In genomic region chr3:65181397-65181871, GRCh38 we compare ENCODE assay signal across 13 cellular contexts.
DNase-seq lines count a peak whose midpoint lies in the region; ATAC-seq and TF ChIP-seq lines count a peak whose summit lies in the region.
"Had no signal": no experiment of that assay in that cellular context is flagged by ENCODE, and none has a peak within 500 bp of the region (broad histone marks: within the 10 kb centered on the region; RNA-seq: fewer than 3 reads in every experiment).

No MANE protein-coding gene starts in this region.

- in situ Hi-C loops in GM13976 (cut with MboI; ENCODE audit: low sequenced_read_pairs, unreplicated experiment), result no loop called here

- TF ChIP-seq POLR2A in heart left ventricle (IDR thresholded peaks at IDR 0.05) (no peak), GM18505 (IDR thresholded peaks at IDR 0.05; ENCODE audit: borderline replicate concordance, extremely low read depth, insufficient read depth, insufficient read length) (no peak)

- ATAC-seq in heart left ventricle, result peak; percentile 53 to 73 (median 68)
- ATAC-seq in psoas muscle, result peak in 3 of 4 donors; percentile 44 to 77 (median 60)
- ATAC-seq in aorta (ENCODE audit: low FRiP score), result peak; percentile 46
- no peak for ATAC-seq in GM18505 (IDR thresholded peaks at IDR 0.05; ENCODE audit: unreplicated experiment)
- no peak for ATAC-seq in GM19351 (IDR thresholded peaks at IDR 0.05; ENCODE audit: unreplicated experiment)
- ATAC-seq: stimulated activated naive B cell treated with anti-CD40 and anti-IgM and Interleukin-4, amounts not matched to agents 10 μg/mL and 1 μg/mL and 100 μg/mL, for 72 hours had no signal

- H3K9me3 ChIP-seq in heart left ventricle (peaks cover 0 to 4% (median 0%) of the 10 kb centered on the region in 12 donors), psoas muscle (no peaks in the 10 kb centered on the region), aorta (ENCODE audit: control insufficient read depth, low read length) (no peaks in the 10 kb centered on the region)

- TF ChIP-seq CTCF in cardiac fibroblast (IDR thresholded peaks at IDR 0.05; ENCODE audit: low read depth, low read length) (no peak), heart left ventricle (IDR thresholded peaks at IDR 0.05) (no peak), psoas muscle (IDR thresholded peaks at IDR 0.05) (no peak), GM13976 (IDR thresholded peaks at IDR 0.05; ENCODE audit: borderline replicate concordance, control extremely low read depth, extremely low read depth, insufficient read depth, missing control alignments) (no peak)

- intact Hi-C loops in heart left ventricle (cut with DNase I), result no loop called here
- intact Hi-C loops in psoas muscle (cut with DNase I), result no loop called here
- intact Hi-C loops in aorta (cut with DNase I), result no loop called here

- H3K36me3 ChIP-seq in heart left ventricle, result no peaks in the 10 kb centered on the region
- no peaks in the 10 kb centered on the region for H3K36me3 ChIP-seq in psoas muscle (ENCODE audit: insufficient read depth in 1 of 2, low read depth in 1 of 2)
- H3K36me3 ChIP-seq in aorta (ENCODE audit: control insufficient read depth in 1 of 2, insufficient read depth in 2 of 2, low read length in 1 of 2), result no peaks in the 10 kb centered on the region

- H3K4me1 ChIP-seq in heart left ventricle, result peaks cover 0 to 33% (median 13%) of the 10 kb centered on the region in 12 donors
- H3K4me1 ChIP-seq in psoas muscle, result no peaks in the 10 kb centered on the region
- H3K4me1 ChIP-seq in aorta (ENCODE audit: control insufficient read depth in 1 of 2, insufficient read depth in 2 of 2, low read length in 2 of 2), result peaks cover 0 to 5% of the 10 kb centered on the region in 2 donors

- peak; percentile 53 to 57 for DNase-seq in cardiac fibroblast (ENCODE audit: low read depth in 2 of 2)
- DNase-seq in heart left ventricle, result peak in 3 of 5 donors; percentile 25 to 45 (median 34)
- DNase-seq in psoas muscle, result peak; percentile 14 to 52
- no peak for DNase-seq in aorta
- no peak for DNase-seq in GM13976 (ENCODE audit: low spot score)
- DNase-seq: activated CD8-positive, alpha-beta memory T cell treated with anti-CD3 and anti-CD28 coated beads, Interleukin-2, amount 50 U/mL, for 48 hours; activated naive CD4-positive, alpha-beta T cell treated with anti-CD3 and anti-CD28 coated beads, Interleukin-2, amount 10 ng/mL, durations not matched to agents 7 days and 5 days; NCI-H1417; SHP77 treated with DMSO at 0.1 percent for 48 hours; stimulated activated naive B cell treated with anti-CD40 and anti-IgM and Interleukin-4, amounts not matched to agents 10 μg/mL and 1 μg/mL and 100 μg/mL, for 72 hours had no signal

- WGBS in heart left ventricle, 4 donors, result 27 to 43% (median 33%) methylated on average over 6 of the region's 6 CpGs
- 20 to 35% (median 22%) methylated on average over 6 of the region's 6 CpGs for WGBS in psoas muscle, 3 donors
- WGBS in aorta, 2 donors, result 23 to 27% methylated on average over 6 of the region's 6 CpGs

- peak overlapping the region in 11 of 12 donors; percentile 27 to 71 (median 57) for H3K27ac ChIP-seq in heart left ventricle
- peak overlapping the region; percentile 57 for H3K27ac ChIP-seq in psoas muscle
- peak overlapping the region in 1 of 2 donors; percentile 77 for H3K27ac ChIP-seq in aorta (ENCODE audit: low read depth in 1 of 2, low read length in 2 of 2)
- H3K27ac ChIP-seq: KMS-11 had no signal

- H3K27me3 ChIP-seq in heart left ventricle (no peaks in the 10 kb centered on the region), psoas muscle (ENCODE audit: insufficient read depth in 3 of 3, low read length in 2 of 3) (no peaks in the 10 kb centered on the region), aorta (ENCODE audit: control insufficient read depth in 1 of 2, insufficient read depth in 2 of 2, low read length in 1 of 2) (no peaks in the 10 kb centered on the region)

- H3K4me3 ChIP-seq in cardiac fibroblast (replicated peaks in 1 of 2; ENCODE audit: low read depth in 2 of 2, low read length in 2 of 2), result no peak overlapping the region
- H3K4me3 ChIP-seq in heart left ventricle, result no peak overlapping the region
- H3K4me3 ChIP-seq in psoas muscle, result no peak overlapping the region
- no peak overlapping the region for H3K4me3 ChIP-seq in aorta (ENCODE audit: low read length in 2 of 2)

Comparison
In these comparisons a context has a peak if more than half of its experiments do, and no peak if none do; other contexts are left out.
1. DNase-seq: peak in cardiac fibroblast (2 of 2), heart left ventricle (3 of 5) and psoas muscle (2 of 2); none in aorta (0 of 2) and GM13976 (single experiment).
2. ATAC-seq: peak in heart left ventricle (4 of 4), psoas muscle (3 of 4) and aorta (single experiment); none in GM18505 (single experiment) and GM19351 (single experiment).